Comparison of ENCODE assay signal across 28 cellular contexts in the genomic region with DNA sequence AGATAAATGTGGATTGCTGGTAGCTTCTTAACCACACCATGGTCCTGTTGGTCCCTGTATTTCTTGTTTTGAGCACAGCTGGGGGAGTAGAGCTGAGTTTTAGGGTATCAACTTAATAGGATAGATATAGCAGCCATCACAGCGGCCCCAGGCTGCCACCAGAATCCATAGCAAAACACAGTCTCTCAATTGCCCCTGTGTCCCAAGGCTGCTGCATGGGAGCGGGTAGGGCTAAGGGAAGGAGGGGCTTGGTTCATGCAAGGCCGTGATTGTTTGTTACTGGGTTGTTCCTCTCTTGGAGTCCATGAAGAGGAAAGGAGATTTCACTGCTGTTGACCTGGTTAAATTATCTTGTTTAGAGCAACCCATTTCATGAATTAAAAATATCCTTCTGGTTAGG.
DNase-seq lines count a peak whose midpoint lies in the region; ATAC-seq lines count a peak whose summit lies in the region.
"Had no signal": no experiment of that assay in that cellular context is flagged by ENCODE, and none has a peak within 500 bp of the region (broad histone marks: within the 10 kb centered on the region; RNA-seq: fewer than 3 reads in every experiment).

No MANE protein-coding gene starts in this region.

- ATAC-seq in GM21786 (IDR thresholded peaks at IDR 0.05; ENCODE audit: unreplicated experiment), result no peak
- ATAC-seq: CD8-positive, alpha-beta T cell; GM12878; HCT116; PC-3 had no signal

- in situ Hi-C loops in ACHN (cut with HindIII; ENCODE audit: low pct_ligation_motif_present, low pct_unique_long_range_greater_than_20kb, low sequenced_read_pairs), result no loop called here

- peak; percentile 55 to 86 for DNase-seq in hippocampal formation (lab: John Stamatoyannopoulos, UW)
- peak; percentile 78 for DNase-seq in midbrain (lab: John Stamatoyannopoulos, UW)
- peak in 40 of 49 donors; percentile 11 to 79 (median 48) for DNase-seq in substantia nigra (lab: John Stamatoyannopoulos, UW)
- no peak for DNase-seq in glomerular visceral epithelial cell (ENCODE audit: extremely low spot score)
- no peak for DNase-seq in ACHN
- no peak for DNase-seq in stimulated activated CD4-positive, alpha-beta T cell treated with anti-CD3 and anti-CD28 coated beads, Interleukin-12 subunit alpha, Interleukin-12 subunit beta, amount 100 ng/mL, for 4 hours
- DNase-seq: AML-193; CD8-positive, alpha-beta T cell; DMS 273 treated with DMSO at 0.1 percent for 48 hours; DMS79; EL; GDM1; IMR-90; KG1; MG63; NCI-H1105 treated with DMSO at 0.1 percent for 48 hours; NCI-H146; NCI-H1930; NCI-H2107; NCI-H524; NCI-H774; NK-92 treated with Interleukin-12 subunit alpha and Interleukin-12 subunit beta, amount 100 ng/mL, for 24 hours; PC-3 had no signal

- H3K27ac ChIP-seq in angular gyrus (ENCODE audit: low read depth, low read length) (peak overlapping the region; percentile 72), substantia nigra (ENCODE audit: low read depth, low read length, poor library complexity, severe bottlenecking) (peak overlapping the region; percentile 82)
- H3K27ac ChIP-seq: C4-2B had no signal

Comparison
In these comparisons a context has a peak if more than half of its experiments do, and no peak if none do; other contexts are left out.
1. DNase-seq: peak in hippocampal formation (2 of 2), midbrain (single experiment) and substantia nigra (40 of 49); none in glomerular visceral epithelial cell (single experiment), ACHN (single experiment) and stimulated activated CD4-positive, alpha-beta T cell treated with anti-CD3 and anti-CD28 coated beads, Interleukin-12 subunit alpha, Interleukin-12 subunit beta, amount 100 ng/mL, for 4 hours (single experiment).